In genomic region chr3:141262306-141262705, GRCh38 we compare ENCODE assay signal across 18 cellular contexts. TPM values are rescaled to one million over a fixed set of nuclear protein-coding genes. Genes with fewer than 3 reads are reported as not detected.
DNase-seq lines count a peak whose midpoint lies in the region; ATAC-seq and TF ChIP-seq lines count a peak whose summit lies in the region.
"Had no signal": no experiment of that assay in that cellular context is flagged by ENCODE, and none has a peak within 500 bp of the region (broad histone marks: within the 10 kb centered on the region; RNA-seq: fewer than 3 reads in every experiment).

No MANE protein-coding gene starts in this region.

- peaks cover 21% of the 10 kb centered on the region for H3K4me1 Mint-ChIP-seq in HFFc6 (ENCODE audit: low read depth)

- H3K36me3 Mint-ChIP-seq in HFFc6 (ENCODE audit: low read depth), result no peaks in the 10 kb centered on the region

- no peaks in the 10 kb centered on the region for H3K27me3 ChIP-seq in ascending aorta
- H3K27me3 ChIP-seq: spleen had no signal

- H3K4me3 ChIP-seq in ascending aorta, result no peak overlapping the region
- H3K4me3 ChIP-seq: spleen had no signal

- H3K4me3 Mint-ChIP-seq in HFFc6, result no peak overlapping the region

- DNase-seq in AG20443 (ENCODE audit: low spot score) (peak; percentile 54), HFFc6 (peak; percentile 45), ascending aorta (ENCODE audit: low spot score in 2 of 2) (peak in 1 of 2 donors; percentile 81), hepatic stellate cell (ENCODE audit: low spot score) (peak; percentile 47)
- DNase-seq in activated effector memory CD4-positive, alpha-beta T cell treated with Interleukin-2 at 50 U/mL for 16 hours, result no peak
- DNase-seq: activated CD4-positive, CD25-positive, alpha-beta regulatory T cell; activated CD8-positive, alpha-beta memory T cell treated with anti-CD3 and anti-CD28 coated beads, Interleukin-2, amount 50 U/mL, for 4 hours; CD4-positive, alpha-beta memory T cell; NCI-H1930; NCI-H526 treated with DMSO at 0.1 percent for 48 hours; spleen; SW 1271 had no signal

- no peaks in the 10 kb centered on the region for H3K36me3 ChIP-seq in ascending aorta

- TF ChIP-seq CTCF in HFFc6 (IDR thresholded peaks at IDR 0.05), result no peak
- no peak for TF ChIP-seq CTCF in ascending aorta (IDR thresholded peaks at IDR 0.05)

- H3K27ac ChIP-seq in ascending aorta, result peak overlapping the region; percentile 65 to 67
- H3K27ac ChIP-seq: parathyroid adenoma, spleen had no signal

- no peaks in the 10 kb centered on the region for H3K9me3 Mint-ChIP-seq in HFFc6
- H3K9me3 Mint-ChIP-seq: CD4-positive, alpha-beta memory T cell had no signal

- no peak for ATAC-seq in GM21529 (IDR thresholded peaks at IDR 0.05; ENCODE audit: unreplicated experiment)
- ATAC-seq in GM18861 (IDR thresholded peaks at IDR 0.05; ENCODE audit: unreplicated experiment), result no peak
- ATAC-seq in GM19324 (IDR thresholded peaks at IDR 0.05; ENCODE audit: low FRiP score, unreplicated experiment), result no peak
- ATAC-seq: left lobe of liver, Panc1 had no signal

- peaks cover 0 to 8% of the 10 kb centered on the region in 2 donors for H3K4me1 ChIP-seq in ascending aorta

- H3K27me3 Mint-ChIP-seq in HFFc6 (ENCODE audit: insufficient read depth), result peaks cover 4% of the 10 kb centered on the region
- H3K27me3 Mint-ChIP-seq: CD4-positive, alpha-beta memory T cell had no signal

- no peak overlapping the region for H3K27ac Mint-ChIP-seq in HFFc6

- no peaks in the 10 kb centered on the region for H3K9me3 ChIP-seq in ascending aorta
- H3K9me3 ChIP-seq: spleen had no signal

- intact Hi-C loops in ascending aorta (cut with DNase I), result loop anchor here (1.0 kb wide), 1 partner anchor 21 kb away; no protein-coding TSS in a partner anchor

RNA-seq across cellular contexts. Expression of gene PXYLP1, which starts 30.7 kb away (rescaled TPM):
- total RNA-seq in HFFc6 (2021; fragmentation: NEBNext Ultra II Directional; extraction: Animal tissue kit (Norgen Biotek cat#: 25700)), result 1 to 10 TPM; 4.5 to 5.4 (median 4.6) TPM
- 14.2 TPM for total RNA-seq in ascending aorta
